In genomic region chr6:141726158-141726557, GRCh38 we compare ENCODE assay signal across 1 cellular context.
TF ChIP-seq lines count a peak whose summit lies in the region.

No MANE protein-coding gene starts in this region.

TF ChIP-seq in H1, 55 proteins besides CTCF, POLR2A, EP300 and RAD21:
- TF ChIP-seq MAFK (IDR thresholded peaks at IDR 0.05; ENCODE audit: low read depth, low read length), result no peak
- no peak for TF ChIP-seq E2F6 (IDR thresholded peaks at IDR 0.05)
- no peak for TF ChIP-seq NRF1 (IDR thresholded peaks at IDR 0.05; ENCODE audit: low read depth, low read length)
- TF ChIP-seq PHF8 (conservative IDR thresholded peaks at IDR 0.05; ENCODE audit: low read depth, low read length), result no peak
- no peak for TF ChIP-seq ATF2 (IDR thresholded peaks at IDR 0.05; ENCODE audit: low read length)
- TF ChIP-seq NANOG (IDR thresholded peaks at IDR 0.05; ENCODE audit: insufficient read depth, low read depth, low read length, poor library complexity, severe bottlenecking), result no peak
- TF ChIP-seq ZNF274 (IDR thresholded peaks at IDR 0.05; ENCODE audit: borderline replicate concordance, extremely low read depth, low read length), result no peak
- no peak for TF ChIP-seq SIX5 (IDR thresholded peaks at IDR 0.05; ENCODE audit: low read depth, low read length)
- TF ChIP-seq TAF7 (optimal IDR thresholded peaks at IDR 0.05; ENCODE audit: borderline replicate concordance, low read depth, low read length), result no peak
- no peak for TF ChIP-seq SP1 (IDR thresholded peaks at IDR 0.05; ENCODE audit: low read depth, low read length)
- TF ChIP-seq SIRT6 (IDR thresholded peaks at IDR 0.05; ENCODE audit: low read length), result no peak
- TF ChIP-seq TCF12 (IDR thresholded peaks at IDR 0.05; ENCODE audit: low read depth, low read length), result no peak
- TF ChIP-seq TBP (IDR thresholded peaks at IDR 0.05; ENCODE audit: low read depth, low read length), result no peak
- no peak for TF ChIP-seq RXRA (IDR thresholded peaks at IDR 0.05; ENCODE audit: insufficient read depth, low read depth, low read length)
- no peak for TF ChIP-seq TEAD4 (IDR thresholded peaks at IDR 0.05; ENCODE audit: low read depth, low read length)
- TF ChIP-seq CHD7 (IDR thresholded peaks at IDR 0.05; ENCODE audit: insufficient replicate concordance, low read length), result no peak
- TF ChIP-seq CHD1 (IDR thresholded peaks at IDR 0.05; ENCODE audit: low read depth, low read length), result no peak
- TF ChIP-seq CBX5 (IDR thresholded peaks at IDR 0.05; ENCODE audit: low read depth, low read length), result no peak
TF ChIP-seq in H1: peak in this region for 0.
